In genomic region chr15:70617911-70618287, GRCh38 we compare ENCODE assay signal across 22 cellular contexts.
"Had no signal": no experiment of that assay in that cellular context is flagged by ENCODE, and none has a peak within 500 bp of the region (broad histone marks: within the 10 kb centered on the region; RNA-seq: fewer than 3 reads in every experiment).

No MANE protein-coding gene starts in this region.

- H3K9me3 ChIP-seq: colonic mucosa, ovary, testis had no signal

- H3K27ac ChIP-seq: colonic mucosa, left lung, neural progenitor cell, ovary, sigmoid colon, stomach, testis had no signal

- H3K36me3 Mint-ChIP-seq: memory B cell, neural progenitor cell had no signal

- H3K4me2 ChIP-seq: neural progenitor cell had no signal

- H3K4me3 Mint-ChIP-seq: activated CD8-positive, alpha-beta memory T cell treated with anti-CD3 and anti-CD28 coated beads, Interleukin-2, amount 10 ng/mL, durations not matched to agents 7 days and 5 days; activated naive CD4-positive, alpha-beta T cell treated with anti-CD3 and anti-CD28 coated beads, Interleukin-2, amount 50 U/mL, for 24 hours; activated T-cell treated with anti-CD3 and anti-CD28 coated beads, Interleukin-2, amount 50 U/mL, for 24 hours; memory B cell; neural progenitor cell had no signal

- H3K4me1 Mint-ChIP-seq: activated CD8-positive, alpha-beta memory T cell treated with anti-CD3 and anti-CD28 coated beads, Interleukin-2, amount 10 ng/mL, durations not matched to agents 7 days and 5 days; activated naive CD4-positive, alpha-beta T cell treated with anti-CD3 and anti-CD28 coated beads, Interleukin-2, amount 50 U/mL, for 24 hours; memory B cell had no signal

- ATAC-seq: activated CD8-positive, alpha-beta memory T cell treated with anti-CD3 and anti-CD28 coated beads, Interleukin-2, amount 10 ng/mL, durations not matched to agents 7 days and 5 days; esophagus mucosa; left lung had no signal

- H3K27ac Mint-ChIP-seq: activated CD8-positive, alpha-beta memory T cell treated with anti-CD3 and anti-CD28 coated beads, Interleukin-2, amount 10 ng/mL, durations not matched to agents 7 days and 5 days; activated naive CD4-positive, alpha-beta T cell treated with anti-CD3 and anti-CD28 coated beads, Interleukin-2, amount 50 U/mL, for 24 hours; activated T-cell treated with anti-CD3 and anti-CD28 coated beads, Interleukin-2, amount 50 U/mL, for 24 hours; memory B cell; neural progenitor cell had no signal

- H3K9me3 Mint-ChIP-seq: activated naive CD4-positive, alpha-beta T cell treated with anti-CD3 and anti-CD28 coated beads, Interleukin-2, amount 50 U/mL, for 24 hours; memory B cell had no signal

- DNase-seq: activated CD4-positive, alpha-beta T cell treated with anti-CD3 and anti-CD28 coated beads, Interleukin-2, amount 50 U/mL, for 4 hours; activated CD4-positive, CD25-positive, alpha-beta regulatory T cell; activated CD8-positive, alpha-beta memory T cell treated with anti-CD3 and anti-CD28 coated beads, Interleukin-2, amount 10 ng/mL, durations not matched to agents 7 days and 5 days; activated effector memory CD4-positive, alpha-beta T cell treated with Interleukin-2 at 50 U/mL for 16 hours; activated T-cell treated with anti-CD3 and anti-CD28 coated beads, Interleukin-2, amount 50 U/mL, for 24 hours; amniotic stem cell; caudate nucleus; colonic mucosa; hippocampal formation; kidney; left lung; ovary; sigmoid colon; stimulated activated CD4-positive, alpha-beta T cell treated with anti-CD3 and anti-CD28 coated beads, Interleukin-12 subunit alpha, Interleukin-12 subunit beta, amount 100 ng/mL, for 4 hours; stimulated activated CD4-positive, alpha-beta T cell treated with anti-CD3 and anti-CD28 coated beads, Interleukin-2, amount 100 ng/mL, for 24 hours; stomach; T-helper 2 cell; testis had no signal

- H3K4me1 ChIP-seq: colonic mucosa, left lung, neural progenitor cell, testis had no signal

- H3K4me3 ChIP-seq: colonic mucosa, left lung, neural progenitor cell, ovary, sigmoid colon, stomach, testis had no signal
